ENCODE assay signal across 8 cellular contexts in genomic region chr1:150149490-150150453, GRCh38. TPM values are rescaled to one million over a fixed set of nuclear protein-coding genes. Genes with fewer than 3 reads are reported as not detected.
DNase-seq lines count a peak whose midpoint lies in the region; ATAC-seq and TF ChIP-seq lines count a peak whose summit lies in the region.

Gene PLEKHO1 (plus strand): TSS chr1:150149916. CDS start chr1:150150258, 342 bp downstream.

- intact Hi-C loops in activated B cell treated with CpG ODN at 0.5 μM for 24 hours (cut with micrococcal nuclease) (loop anchor here (1.0 kb wide), 1 partner anchor 38 kb away; no protein-coding TSS in a partner anchor), mammary epithelial cell (cut with micrococcal nuclease) (loop anchor here (2.0 kb wide), 1 partner anchor 13 kb away; no protein-coding TSS in a partner anchor)

- H3K36me3 Mint-ChIP-seq in activated B cell treated with CpG ODN at 0.5 μM for 24 hours (ENCODE audit: low read depth) (peaks cover 45% of the 10 kb centered on the region), immature natural killer cell (peaks cover 4% of the 10 kb centered on the region in 3 donors)

- no peaks in the 10 kb centered on the region for H3K27me3 Mint-ChIP-seq in activated B cell treated with CpG ODN at 0.5 μM for 24 hours
- peaks cover 8 to 15% (median 8%) of the 10 kb centered on the region in 3 donors for H3K27me3 Mint-ChIP-seq in immature natural killer cell (ENCODE audit: low read depth in 3 of 3)

- CTCF ChIA-PET in activated B cell treated with CpG ODN at 0.5 μM for 24 hours (lab: Charles Lee) (interaction anchor here (0.7 to 3.0 kb wide), 5 partner anchors 8 to 76 kb away, joined by 4 to 21 read pairs (median 5); no protein-coding TSS in a partner anchor), mammary epithelial cell (lab: Charles Lee; ENCODE audit: low non-redundant PET) (no interaction called here)

- POLR2A ChIA-PET in activated B cell treated with CpG ODN at 0.5 μM for 24 hours (lab: Charles Lee), result interaction anchor here (0.5 to 6.3 kb wide), 23 partner anchors 11 to 369 kb away, joined by 3 to 388 read pairs (median 4); partner anchors contain the start of genes APH1A, SF3B4 and VPS45

- H3K9me3 Mint-ChIP-seq in activated B cell treated with CpG ODN at 0.5 μM for 24 hours (no peaks in the 10 kb centered on the region), immature natural killer cell (no peaks in the 10 kb centered on the region)

- no TSS peak for BruUV-seq in mammary epithelial cell (replicated peaks; lab: Mats Ljungman, UMichigan)

- dilution Hi-C loops in mammary epithelial cell (cut with HindIII; ENCODE audit: low sequenced_read_pairs), result no loop called here

- H3K4me3 ChIP-seq in mammary epithelial cell (replicated peaks in 1 of 3; ENCODE audit: insufficient read depth in 1 of 3, low read depth in 2 of 3, low read length in 3 of 3), result peak within 1 kb of the TSS; percentile 58 to 61 (median 60)

- H4K20me1 ChIP-seq in mammary epithelial cell (ENCODE audit: insufficient read depth, low read length), result no peaks in the 10 kb centered on the region

- no peaks in the 10 kb centered on the region for H3K79me2 ChIP-seq in mammary epithelial cell (ENCODE audit: insufficient read depth, low read length)

- no peaks in the 10 kb centered on the region for H3K27me3 ChIP-seq in mammary epithelial cell (ENCODE audit: insufficient read depth, low read length)

- ATAC-seq in GM21786 (IDR thresholded peaks at IDR 0.05; ENCODE audit: unreplicated experiment) (peak; percentile 35), activated B cell treated with CpG ODN at 0.5 μM for 24 hours (ENCODE audit: low read depth) (peak; percentile 80), HG03139 (IDR thresholded peaks at IDR 0.05; ENCODE audit: unreplicated experiment) (no peak)

- peak within 1 kb of the TSS; percentile 97 for H3K4me3 Mint-ChIP-seq in activated B cell treated with CpG ODN at 0.5 μM for 24 hours
- H3K4me3 Mint-ChIP-seq in immature natural killer cell, result peak within 1 kb of the TSS; percentile 91 to 95 (median 92)

- DNase-seq in D341Med (ENCODE audit: low spot score), result peak; percentile 93
- DNase-seq in NCI-H128 (lab: John Stamatoyannopoulos, UW; ENCODE audit: unreplicated experiment), result peak; percentile 49
- peak; percentile 76 for DNase-seq in activated B cell treated with CpG ODN at 0.5 μM for 24 hours
- DNase-seq in mammary epithelial cell, result peak; percentile 71
- peak; percentile 72 to 73 (median 73) for DNase-seq in immature natural killer cell
- peak; percentile 82 for DNase-seq in stimulated activated CD4-positive, alpha-beta T cell treated with anti-CD3 and anti-CD28 coated beads, Interleukin-12 subunit alpha, Interleukin-12 subunit beta, amount 100 ng/mL, for 4 hours

- no peaks in the 10 kb centered on the region for H3K36me3 ChIP-seq in mammary epithelial cell (ENCODE audit: insufficient read depth, low read length)

- in situ Hi-C loops in mammary epithelial cell (cut with MboI; ENCODE audit: low sequenced_read_pairs in 2 of 2), result no loop called here

- H3K4me2 ChIP-seq in mammary epithelial cell (ENCODE audit: insufficient read depth, low read depth, low read length), result peak within 1 kb of the TSS; percentile 94

- peaks cover 7% of the 10 kb centered on the region for H3K4me1 ChIP-seq in mammary epithelial cell (ENCODE audit: insufficient read depth, low read length)

- peak within 1 kb of the TSS; percentile 41 for H3K9ac ChIP-seq in mammary epithelial cell (ENCODE audit: insufficient read depth, low read length)

- H3K4me1 Mint-ChIP-seq in activated B cell treated with CpG ODN at 0.5 μM for 24 hours (peaks cover 72% of the 10 kb centered on the region), immature natural killer cell (peaks cover 42 to 56% of the 10 kb centered on the region in 2 donors)

- WGBS in mammary epithelial cell (ENCODE audit: low coverage, missing lambda C conversion rate), result 2% methylated on average over 13 of the region's 138 CpGs

- no peaks in the 10 kb centered on the region for H3K9me3 ChIP-seq in mammary epithelial cell (replicated peaks; ENCODE audit: insufficient read depth, low read length)

- no peak within 1 kb of the TSS for H3K27ac ChIP-seq in mammary epithelial cell (ENCODE audit: insufficient read depth, low read depth, low read length)

- TF ChIP-seq CTCF in activated B cell treated with CpG ODN at 0.5 μM for 24 hours (IDR thresholded peaks at IDR 0.05) (no peak), mammary epithelial cell (conservative IDR thresholded peaks at IDR 0.05 in 1 of 2, IDR thresholded peaks at IDR 0.05 in 1 of 2; ENCODE audit: extremely low read depth in 1 of 2, insufficient read depth in 1 of 2, low read depth in 1 of 2, low read length in 2 of 2) (no peak)

- peak within 1 kb of the TSS; percentile 84 for H2AFZ ChIP-seq in mammary epithelial cell (ENCODE audit: low read depth, low read length)

- peak within 1 kb of the TSS; percentile 96 for H3K27ac Mint-ChIP-seq in activated B cell treated with CpG ODN at 0.5 μM for 24 hours
- H3K27ac Mint-ChIP-seq in immature natural killer cell, result peak within 1 kb of the TSS; percentile 80 to 97 (median 96)

RNA-seq across cellular contexts. Expression of gene PLEKHO1, which starts in this region (rescaled TPM):
- total RNA-seq in activated B cell treated with CpG ODN at 0.5 μM for 24 hours (195 and 208 TPM in 2 replicates), mammary epithelial cell (1 to 10 TPM; 3.1 to 3.3 TPM)
- polyA plus RNA-seq in mammary epithelial cell (1.6 TPM), immature natural killer cell (10 to 100 TPM; 20.6 to 32.5 (median 22.2) TPM)
- 6.5 TPM for polyA minus RNA-seq in mammary epithelial cell

Comparison
In these comparisons a context has a peak if more than half of its experiments do, and no peak if none do; other contexts are left out.
1. RNA of gene PLEKHO1 (total RNA-seq): 195 to 208 TPM in activated B cell treated with CpG ODN at 0.5 μM for 24 hours; 3.1 to 3.3 TPM in mammary epithelial cell; every median in the first group is over 10 times any median in the second.
2. Peak in every context shown above with its lines, with median percentiles within 50 percentile points of each other: DNase-seq.